Comparison of ENCODE assay signal across 27 cellular contexts in the genomic region with DNA sequence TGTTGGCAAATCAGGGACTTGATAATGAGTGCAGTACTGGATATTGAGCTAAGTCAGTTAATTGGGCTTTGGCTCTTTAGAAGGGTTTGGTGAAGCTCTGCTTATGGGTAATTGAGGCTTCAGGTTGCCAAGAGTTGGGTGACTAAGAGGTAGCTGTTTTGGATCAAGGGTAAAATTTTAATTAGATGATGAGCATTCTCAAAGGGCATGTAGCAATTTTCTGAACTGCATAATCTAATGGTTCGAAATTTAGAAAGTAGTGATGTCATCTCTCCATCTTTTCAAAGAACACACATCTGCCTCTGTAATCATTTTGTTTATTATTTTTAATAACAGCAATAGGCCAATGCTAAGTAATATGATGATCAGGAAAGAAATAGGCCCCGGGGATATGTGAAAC. TPM values are rescaled to one million over a fixed set of nuclear protein-coding genes. Genes with fewer than 3 reads are reported as not detected.
DNase-seq lines count a peak whose midpoint lies in the region; ATAC-seq and TF ChIP-seq lines count a peak whose summit lies in the region.
"Had no signal": no experiment of that assay in that cellular context is flagged by ENCODE, and none has a peak within 500 bp of the region (broad histone marks: within the 10 kb centered on the region; RNA-seq: fewer than 3 reads in every experiment).

No MANE protein-coding gene starts in this region.

- H3K79me2 ChIP-seq in SK-N-SH (ENCODE audit: insufficient read depth): no peaks in the 10 kb centered on the region

- TF ChIP-seq EP300 in SK-N-SH (IDR thresholded peaks at IDR 0.05; ENCODE audit: borderline replicate concordance in 1 of 2, low read depth in 1 of 2, low read length in 1 of 2): no peak

- H3F3A ChIP-seq in SK-N-SH (replicated peaks; ENCODE audit: insufficient read depth): no peaks in the 10 kb centered on the region

- no peaks in the 10 kb centered on the region for H3K9me2 ChIP-seq in SK-N-SH

- H3K4me2 ChIP-seq in SK-N-SH: no peak overlapping the region
- H3K4me2 ChIP-seq: GM23338 had no signal

- WGBS in SK-N-SH (ENCODE audit: low lambda C conversion rate): 50% methylated on average over 2 of the region's 2 CpGs

- TF ChIP-seq RAD21 in SK-N-SH (IDR thresholded peaks at IDR 0.05; ENCODE audit: low read length): no peak

- H4K20me1 ChIP-seq in SK-N-SH (ENCODE audit: insufficient read depth): no peaks in the 10 kb centered on the region

- CTCF ChIA-PET in SK-N-SH (lab: Yijun Ruan, JAX): interaction anchor here (3.5 kb wide), 1 partner anchor 9 kb away, joined by 13 read pairs; no protein-coding TSS in a partner anchor
- CTCF ChIA-PET in HEK293 (lab: Yijun Ruan, JAX): no interaction called here

- in situ Hi-C loops in brain microvascular endothelial cell (cut with HindIII; ENCODE audit: low pct_ligation_motif_present, low sequenced_read_pairs): no loop called here

- DNase-seq in SK-N-SH: no peak
- DNase-seq in SK-N-MC (ENCODE audit: low read depth, low spot score): no peak
- peak; percentile 12 for DNase-seq in islet precursor cell
- no peak for DNase-seq in activated CD4-positive, alpha-beta T cell treated with anti-CD3 and anti-CD28 coated beads, Interleukin-2, amount 50 U/mL, for 48 hours
- no peak for DNase-seq in NCI-H2107 (lab: John Stamatoyannopoulos, UW)
- no peak for DNase-seq in brain microvascular endothelial cell
- DNase-seq: AML-193; Caco-2; CD8-positive, alpha-beta T cell; H9; Kasumi-1; NCI-H1092 treated with DMSO at 0.1 percent for 48 hours; NCI-H146; NCI-H1930; NCI-H2227 treated with DMSO at 0.1 percent for 48 hours; NCI-H510A treated with DMSO at 0.1 percent for 48 hours; NCI-H82; SHP77; SW 1271; T-helper 2 cell had no signal

- H3K36me3 ChIP-seq in SK-N-SH (replicated peaks in 1 of 2; ENCODE audit: control insufficient read depth in 1 of 2, insufficient read depth in 2 of 2, low read length in 1 of 2) (no peaks in the 10 kb centered on the region), HEK293 (ENCODE audit: control insufficient read depth in 2 of 2, insufficient read depth in 1 of 2, low read length in 2 of 2) (no peaks in the 10 kb centered on the region), SK-N-MC (ENCODE audit: insufficient read depth, low read length) (no peaks in the 10 kb centered on the region), brain microvascular endothelial cell (replicated peaks) (no peaks in the 10 kb centered on the region)

- POLR2A ChIA-PET in SK-N-SH (lab: Yijun Ruan, JAX) (interaction anchor here (1.0 kb wide), 1 partner anchor 24 kb away, joined by 4 read pairs; no protein-coding TSS in a partner anchor), HEK293 (lab: Yijun Ruan, JAX) (no interaction called here)

- no peaks in the 10 kb centered on the region for H3K27me3 ChIP-seq in SK-N-SH (ENCODE audit: insufficient read depth)
- no peaks in the 10 kb centered on the region for H3K27me3 ChIP-seq in brain microvascular endothelial cell (replicated peaks)

- H2AFZ ChIP-seq in SK-N-SH (ENCODE audit: low read depth): no peak overlapping the region
- H2AFZ ChIP-seq: GM23338 had no signal

- TF ChIP-seq CTCF in SK-N-SH (IDR thresholded peaks at IDR 0.05) (no peak), HEK293 (tag by site-specific recombination; IDR thresholded peaks at IDR 0.05) (no peak), brain microvascular endothelial cell (IDR thresholded peaks at IDR 0.05; ENCODE audit: low read depth, low read length, missing control alignments) (no peak)

- H3K9me3 ChIP-seq in SK-N-SH: no peaks in the 10 kb centered on the region
- no peaks in the 10 kb centered on the region for H3K9me3 ChIP-seq in HEK293 (ENCODE audit: control insufficient read depth, insufficient read depth, low read depth, low read length)
- no peaks in the 10 kb centered on the region for H3K9me3 ChIP-seq in SK-N-MC (ENCODE audit: low read depth, low read length)
- H3K9me3 ChIP-seq: Caco-2 had no signal

- peak; percentile 36; the same call in 1 of the 3 replicates for ATAC-seq in SK-N-SH treated with all-trans-retinoic acid at 6 μM for 48 hours
- ATAC-seq: CD8-positive, alpha-beta T cell; GM23338; K562; Panc1 had no signal

- no peak overlapping the region for H3K4me3 ChIP-seq in SK-N-SH (ENCODE audit: low read depth in 2 of 2, low read length in 1 of 2)
- H3K4me3 ChIP-seq in HEK293 (ENCODE audit: low read depth, low read length): no peak overlapping the region
- H3K4me3 ChIP-seq in SK-N-MC: no peak overlapping the region
- H3K4me3 ChIP-seq in brain microvascular endothelial cell (ENCODE audit: low read depth, low read length): no peak overlapping the region
- H3K4me3 ChIP-seq: GM23338, K562 had no signal

- no peak overlapping the region for H3K27ac ChIP-seq in SK-N-SH (ENCODE audit: low read depth in 2 of 2, low read length in 1 of 2)
- no peak overlapping the region for H3K27ac ChIP-seq in HEK293 (ENCODE audit: extremely low read depth, low read depth, low read length)
- H3K27ac ChIP-seq in SK-N-MC: peak overlapping the region; percentile 77
- no peak overlapping the region for H3K27ac ChIP-seq in brain microvascular endothelial cell
- H3K27ac ChIP-seq: C4-2B, RWPE1 had no signal

- H3K9ac ChIP-seq in SK-N-SH (no peak overlapping the region), SK-N-MC (ENCODE audit: insufficient read length) (no peak overlapping the region)

- H3K4me1 ChIP-seq in SK-N-SH (ENCODE audit: control insufficient read depth in 1 of 2, insufficient read depth in 2 of 2, low read depth in 1 of 2, low read length in 1 of 2) (peaks cover 0 to 2% of the 10 kb centered on the region in 2 experiments; a peak in 1 of 4 replicates), HEK293 (ENCODE audit: control insufficient read depth, insufficient read depth, low read length) (no peaks in the 10 kb centered on the region)

TF ChIP-seq in SK-N-SH treated with all-trans-retinoic acid at 6 μM for 48 hours, 23 proteins besides CTCF, POLR2A, EP300 and RAD21 (continues in another document):
- no peak for TF ChIP-seq BACH2 (CRISPR knock-in tag; IDR thresholded peaks at IDR 0.05; ENCODE audit: borderline replicate concordance)
- no peak for TF ChIP-seq ZNF8 (CRISPR knock-in tag; IDR thresholded peaks at IDR 0.05)
- TF ChIP-seq SNAI2 (CRISPR knock-in tag; IDR thresholded peaks at IDR 0.05): no peak
- TF ChIP-seq, protein P1, sequence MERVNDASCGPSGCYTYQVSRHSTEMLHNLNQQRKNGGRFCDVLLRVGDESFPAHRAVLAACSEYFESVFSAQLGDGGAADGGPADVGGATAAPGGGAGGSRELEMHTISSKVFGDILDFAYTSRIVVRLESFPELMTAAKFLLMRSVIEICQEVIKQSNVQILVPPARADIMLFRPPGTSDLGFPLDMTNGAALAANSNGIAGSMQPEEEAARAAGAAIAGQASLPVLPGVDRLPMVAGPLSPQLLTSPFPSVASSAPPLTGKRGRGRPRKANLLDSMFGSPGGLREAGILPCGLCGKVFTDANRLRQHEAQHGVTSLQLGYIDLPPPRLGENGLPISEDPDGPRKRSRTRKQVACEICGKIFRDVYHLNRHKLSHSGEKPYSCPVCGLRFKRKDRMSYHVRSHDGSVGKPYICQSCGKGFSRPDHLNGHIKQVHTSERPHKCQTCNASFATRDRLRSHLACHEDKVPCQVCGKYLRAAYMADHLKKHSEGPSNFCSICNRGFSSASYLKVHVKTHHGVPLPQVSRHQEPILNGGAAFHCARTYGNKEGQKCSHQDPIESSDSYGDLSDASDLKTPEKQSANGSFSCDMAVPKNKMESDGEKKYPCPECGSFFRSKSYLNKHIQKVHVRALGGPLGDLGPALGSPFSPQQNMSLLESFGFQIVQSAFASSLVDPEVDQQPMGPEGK (CRISPR knock-in tag; IDR thresholded peaks at IDR 0.05; ENCODE audit: borderline replicate concordance): no peak

TF ChIP-seq in SK-N-SH, 30 proteins besides CTCF, POLR2A, EP300 and RAD21 (continues in another document):
- TF ChIP-seq, protein P2, sequence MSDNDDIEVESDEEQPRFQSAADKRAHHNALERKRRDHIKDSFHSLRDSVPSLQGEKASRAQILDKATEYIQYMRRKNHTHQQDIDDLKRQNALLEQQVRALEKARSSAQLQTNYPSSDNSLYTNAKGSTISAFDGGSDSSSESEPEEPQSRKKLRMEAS (IDR thresholded peaks at IDR 0.05; ENCODE audit: low read depth): no peak
- TF ChIP-seq, protein P3, sequence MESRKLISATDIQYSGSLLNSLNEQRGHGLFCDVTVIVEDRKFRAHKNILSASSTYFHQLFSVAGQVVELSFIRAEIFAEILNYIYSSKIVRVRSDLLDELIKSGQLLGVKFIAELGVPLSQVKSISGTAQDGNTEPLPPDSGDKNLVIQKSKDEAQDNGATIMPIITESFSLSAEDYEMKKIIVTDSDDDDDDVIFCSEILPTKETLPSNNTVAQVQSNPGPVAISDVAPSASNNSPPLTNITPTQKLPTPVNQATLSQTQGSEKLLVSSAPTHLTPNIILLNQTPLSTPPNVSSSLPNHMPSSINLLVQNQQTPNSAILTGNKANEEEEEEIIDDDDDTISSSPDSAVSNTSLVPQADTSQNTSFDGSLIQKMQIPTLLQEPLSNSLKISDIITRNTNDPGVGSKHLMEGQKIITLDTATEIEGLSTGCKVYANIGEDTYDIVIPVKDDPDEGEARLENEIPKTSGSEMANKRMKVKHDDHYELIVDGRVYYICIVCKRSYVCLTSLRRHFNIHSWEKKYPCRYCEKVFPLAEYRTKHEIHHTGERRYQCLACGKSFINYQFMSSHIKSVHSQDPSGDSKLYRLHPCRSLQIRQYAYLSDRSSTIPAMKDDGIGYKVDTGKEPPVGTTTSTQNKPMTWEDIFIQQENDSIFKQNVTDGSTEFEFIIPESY (IDR thresholded peaks at IDR 0.05; ENCODE audit: borderline replicate concordance, low read depth): no peak

TF ChIP-seq in HEK293, 187 proteins besides CTCF, POLR2A, EP300 and RAD21 (continues in another document):
- no peak for TF ChIP-seq EGR2 (tag by site-specific recombination; IDR thresholded peaks at IDR 0.05; ENCODE audit: low read depth)

RNA-seq across cellular contexts. Expression of a gene that starts 5.5 kb away (rescaled TPM):
- 16.4 and 21.2 TPM in 2 replicates for polyA plus RNA-seq in SK-N-SH (2012; rRNA removed)
- polyA plus RNA-seq in SK-N-SH (2012; cell fraction: cytosol; rRNA removed): 13.7 and 16.3 TPM in 2 replicates
- 21.6 and 24.9 TPM in 2 replicates for polyA plus RNA-seq in SK-N-SH (2012; cell fraction: nucleus; rRNA removed)
